In genomic region chr1:53783056-53783455, GRCh38 we compare ENCODE assay signal across 1 cellular context.
TF ChIP-seq lines count a peak whose summit lies in the region.

No MANE protein-coding gene starts in this region.

TF ChIP-seq in IMR-90, 13 proteins besides CTCF, POLR2A, EP300 and RAD21:
- no peak for TF ChIP-seq RFX5 (IDR thresholded peaks at IDR 0.05; ENCODE audit: low read depth, low read length)
- TF ChIP-seq MAFK (IDR thresholded peaks at IDR 0.05; ENCODE audit: low read depth, low read length), result no peak
- no peak for TF ChIP-seq MXI1 (IDR thresholded peaks at IDR 0.05; ENCODE audit: borderline replicate concordance, low read depth, low read length)
- no peak for TF ChIP-seq ELK1 (IDR thresholded peaks at IDR 0.05; ENCODE audit: borderline replicate concordance, low read depth, low read length)
- TF ChIP-seq MAZ (IDR thresholded peaks at IDR 0.05; ENCODE audit: borderline replicate concordance, low read depth, low read length), result no peak
- no peak for TF ChIP-seq FOS (IDR thresholded peaks at IDR 0.05; ENCODE audit: low read depth, low read length)
- TF ChIP-seq USF2 (IDR thresholded peaks at IDR 0.05; ENCODE audit: low read depth, low read length), result no peak
- no peak for TF ChIP-seq CEBPB (IDR thresholded peaks at IDR 0.05; ENCODE audit: low read depth, low read length)
- no peak for TF ChIP-seq NFE2L2 (IDR thresholded peaks at IDR 0.05; ENCODE audit: low read depth, low read length)
- TF ChIP-seq BHLHE40 (IDR thresholded peaks at IDR 0.05; ENCODE audit: low read depth, low read length), result no peak
- TF ChIP-seq SMC3 (IDR thresholded peaks at IDR 0.05; ENCODE audit: low read depth, low read length), result no peak
- TF ChIP-seq CHD1 (IDR thresholded peaks at IDR 0.05; ENCODE audit: low read depth, low read length), result no peak
- no peak for TF ChIP-seq RCOR1 (IDR thresholded peaks at IDR 0.05; ENCODE audit: insufficient replicate concordance, low read length)
